ENCODE assay signal across 13 cellular contexts in genomic region chr6:1380625-1381396, GRCh38. TPM values are rescaled to one million over a fixed set of nuclear protein-coding genes. Genes with fewer than 3 reads are reported as not detected.
DNase-seq lines count a peak whose midpoint lies in the region; ATAC-seq and TF ChIP-seq lines count a peak whose summit lies in the region.
"Had no signal": no experiment of that assay in that cellular context is flagged by ENCODE, and none has a peak within 500 bp of the region (broad histone marks: within the 10 kb centered on the region; RNA-seq: fewer than 3 reads in every experiment).

No MANE protein-coding gene starts in this region.

- H3K9me3 ChIP-seq in fibroblast of lung (ENCODE audit: control insufficient read depth, insufficient read depth, low read depth, low read length), result no peaks in the 10 kb centered on the region
- no peaks in the 10 kb centered on the region for H3K9me3 ChIP-seq in sigmoid colon
- H3K9me3 ChIP-seq in BE2C, result no peaks in the 10 kb centered on the region
- H3K9me3 ChIP-seq: uterus had no signal

- no peaks in the 10 kb centered on the region for H4K20me1 ChIP-seq in fibroblast of lung (ENCODE audit: control insufficient read depth, extremely low read depth, insufficient read depth, low read length)

- H3K9ac ChIP-seq in fibroblast of lung (ENCODE audit: insufficient read depth, low read length), result no peak overlapping the region

- no peaks in the 10 kb centered on the region for H3K36me3 Mint-ChIP-seq in activated T-cell treated with anti-CD3 and anti-CD28 coated beads, Interleukin-2, amount 50 U/mL, for 4 hours (ENCODE audit: insufficient read depth)
- no peaks in the 10 kb centered on the region for H3K36me3 Mint-ChIP-seq in IgD-negative memory B cell

- peak overlapping the region; percentile 8 to 81 (median 67) for H3K27ac Mint-ChIP-seq in IgD-negative memory B cell

- peak overlapping the region; percentile 26 for H3K4me2 ChIP-seq in fibroblast of lung (ENCODE audit: extremely low read depth, insufficient read depth, low read length)

- no peak overlapping the region for H2AFZ ChIP-seq in fibroblast of lung (ENCODE audit: low read length)

- peaks cover 75% of the 10 kb centered on the region for H3K27me3 Mint-ChIP-seq in activated T-cell treated with anti-CD3 and anti-CD28 coated beads, Interleukin-2, amount 50 U/mL, for 4 hours (ENCODE audit: low read depth)
- peaks cover 68% of the 10 kb centered on the region for H3K27me3 Mint-ChIP-seq in IgD-negative memory B cell

- ATAC-seq in activated T-cell treated with anti-CD3 and anti-CD28 coated beads, Interleukin-2, amount 50 U/mL, for 4 hours, result no peak
- ATAC-seq in GM18909 (IDR thresholded peaks at IDR 0.05; ENCODE audit: poor library complexity, unreplicated experiment) (no peak), GM19023 (IDR thresholded peaks at IDR 0.05; ENCODE audit: unreplicated experiment) (no peak)

- no peak for TF ChIP-seq POLR2A in sigmoid colon (IDR thresholded peaks at IDR 0.05)

- no peaks in the 10 kb centered on the region for H3K36me3 ChIP-seq in fibroblast of lung (ENCODE audit: control insufficient read depth, insufficient read depth, low read length)
- no peaks in the 10 kb centered on the region for H3K36me3 ChIP-seq in sigmoid colon
- H3K36me3 ChIP-seq in BE2C, result no peaks in the 10 kb centered on the region
- H3K36me3 ChIP-seq: uterus had no signal

- H3K9me3 Mint-ChIP-seq in activated T-cell treated with anti-CD3 and anti-CD28 coated beads, Interleukin-2, amount 50 U/mL, for 4 hours, result no peaks in the 10 kb centered on the region
- H3K9me3 Mint-ChIP-seq in IgD-negative memory B cell, result peaks cover 0 to 9% (median 0%) of the 10 kb centered on the region in 3 donors

- no peaks in the 10 kb centered on the region for H3K27me3 ChIP-seq in fibroblast of lung (ENCODE audit: control insufficient read depth, insufficient read depth, low read length)
- H3K27me3 ChIP-seq in sigmoid colon, result peaks cover 45 to 100% (median 83%) of the 10 kb centered on the region in 3 donors
- H3K27me3 ChIP-seq in BE2C, result peaks cover 100% of the 10 kb centered on the region

- TF ChIP-seq CTCF in fibroblast of lung (conservative IDR thresholded peaks at IDR 0.05 in 1 of 2, IDR thresholded peaks at IDR 0.05 in 1 of 2; ENCODE audit: low read depth in 1 of 2, low read length in 2 of 2), result no peak
- no peak for TF ChIP-seq CTCF in sigmoid colon (IDR thresholded peaks at IDR 0.05)
- TF ChIP-seq CTCF in BE2C (IDR thresholded peaks at IDR 0.05; ENCODE audit: low read depth, low read length), result no peak

- H3K4me3 Mint-ChIP-seq in activated T-cell treated with anti-CD3 and anti-CD28 coated beads, Interleukin-2, amount 50 U/mL, for 4 hours, result peak overlapping the region; percentile 2
- peak overlapping the region; percentile 34 to 85 (median 66) for H3K4me3 Mint-ChIP-seq in IgD-negative memory B cell

- H3K4me1 ChIP-seq in fibroblast of lung (ENCODE audit: control insufficient read depth, extremely low read depth, insufficient read depth, low read length), result peaks cover 12% of the 10 kb centered on the region
- H3K4me1 ChIP-seq in sigmoid colon, result peaks cover 0 to 54% (median 52%) of the 10 kb centered on the region in 4 donors
- no peaks in the 10 kb centered on the region for H3K4me1 ChIP-seq in BE2C

- peaks cover 39% of the 10 kb centered on the region for H3K4me1 Mint-ChIP-seq in activated T-cell treated with anti-CD3 and anti-CD28 coated beads, Interleukin-2, amount 50 U/mL, for 4 hours (ENCODE audit: low read depth)
- peaks cover 15 to 22% (median 16%) of the 10 kb centered on the region in 3 donors for H3K4me1 Mint-ChIP-seq in IgD-negative memory B cell

- 13 to 22% methylated on average over 20 of the region's 20 CpGs for WGBS in sigmoid colon, 2 donors

- intact Hi-C loops in sigmoid colon (cut with DNase I), result loop anchor here (1.0 to 10.0 kb wide), 4 partner anchors 469 to 1046 kb away; no protein-coding TSS in a partner anchor

- H3K4me3 ChIP-seq in fibroblast of lung (replicated peaks in 1 of 4; ENCODE audit: control extremely low read depth in 1 of 4, insufficient read depth in 1 of 4, low read depth in 3 of 4, low read length in 4 of 4), result peak overlapping the region in 1 of 4 experiments; percentile 99
- H3K4me3 ChIP-seq in sigmoid colon, result peak overlapping the region in 3 of 4 donors; percentile 43 to 51 (median 47)
- no peak overlapping the region for H3K4me3 ChIP-seq in BE2C (ENCODE audit: low read depth, low read length)
- H3K4me3 ChIP-seq: uterus had no signal

- no peak for TF ChIP-seq EP300 in sigmoid colon (IDR thresholded peaks at IDR 0.05)

- DNase-seq in activated T-cell treated with anti-CD3 and anti-CD28 coated beads, Interleukin-2, amount 50 U/mL, for 4 hours, result no peak
- no peak for DNase-seq in activated T-cell treated with anti-CD3 and anti-CD28 coated beads for 4 hours
- DNase-seq in fibroblast of lung (ENCODE audit: low read depth in 2 of 2), result no peak
- DNase-seq in sigmoid colon, result no peak
- DNase-seq in BE2C, result no peak
- DNase-seq: DMS79 treated with DMSO at 0.1 percent for 48 hours, mesenchymal stem cell, NCI-H146 had no signal

- peaks cover 18% of the 10 kb centered on the region for H3K79me2 ChIP-seq in fibroblast of lung (ENCODE audit: control insufficient read depth, insufficient read depth, low read length)

- H3K27ac ChIP-seq in fibroblast of lung (ENCODE audit: insufficient read depth, low read length) (no peak overlapping the region), sigmoid colon (peak overlapping the region in 3 of 4 donors; percentile 84 to 96 (median 88))
- H3K27ac ChIP-seq: uterus had no signal

RNA-seq across cellular contexts. Expression of gene FOXF2, which starts 8.6 kb away (rescaled TPM):
- total RNA-seq in activated T-cell treated with anti-CD3 and anti-CD28 coated beads, Interleukin-2, amount 50 U/mL, for 4 hours, result under 1 TPM in 1 of 3 donors, not detected in 2; 0.08 TPM
- polyA plus RNA-seq in IgD-negative memory B cell (not detected), fibroblast of lung (42.5 and 51.7 TPM in 2 replicates), sigmoid colon (1 to 10 TPM; 3.5 to 6.7 (median 4.8) TPM)
- total RNA-seq in fibroblast of lung (29.3 and 32.9 TPM in 2 replicates), sigmoid colon (10 to 100 TPM; 18.2 to 37.8 (median 27.3) TPM)
- polyA plus RNA-seq in fibroblast of lung (2012), result 43.8 and 52.1 TPM in 2 replicates
- 51.3 and 72.9 TPM in 2 replicates for polyA minus RNA-seq in fibroblast of lung (ENCODE audit: low replicate concordance)
- not detected for polyA plus RNA-seq in BE2C (2012; ENCODE audit: insufficient read depth, insufficient read length, low read depth)
- total RNA-seq: dermis microvascular lymphatic vessel endothelial cell, uterus had no signal

Comparison
In these comparisons a context has a peak if more than half of its experiments do, and no peak if none do; other contexts are left out.
1. RNA of gene FOXF2, which starts 8.6 kb away (total RNA-seq): 29.3 to 32.9 TPM in fibroblast of lung and 18.2 to 37.8 TPM in sigmoid colon; 0.08 TPM in activated T-cell treated with anti-CD3 and anti-CD28 coated beads, Interleukin-2, amount 50 U/mL, for 4 hours; every median in the first group is over 10 times any median in the second.